ENCODE assay signal across 22 cellular contexts in the genomic region with DNA sequence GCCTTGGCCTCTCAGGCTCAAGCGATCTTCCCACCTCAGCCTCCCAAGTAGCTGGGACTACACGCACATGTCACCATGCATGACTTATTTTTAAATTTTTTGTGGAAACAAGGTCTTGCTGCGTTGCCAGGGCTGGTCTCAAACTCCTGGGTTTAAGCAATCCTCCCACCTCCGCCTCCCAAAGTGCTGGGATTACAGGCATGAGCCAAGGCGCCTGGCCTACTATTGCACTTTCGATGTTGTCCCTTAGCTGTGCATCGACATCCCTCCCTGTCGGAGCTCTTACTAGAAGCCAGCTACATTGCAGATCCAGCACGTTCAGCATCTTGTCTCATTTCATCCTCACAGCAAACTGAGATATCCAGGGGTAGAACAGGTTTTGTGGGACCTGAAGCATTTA.
"Had no signal": no experiment of that assay in that cellular context is flagged by ENCODE, and none has a peak within 500 bp of the region (broad histone marks: within the 10 kb centered on the region; RNA-seq: fewer than 3 reads in every experiment).

No MANE protein-coding gene starts in this region.

- H3K4me1 Mint-ChIP-seq: activated naive CD8-positive, alpha-beta T cell treated with anti-CD3 and anti-CD28 coated beads for 36 hours had no signal

- DNase-seq: activated naive CD4-positive, alpha-beta T cell treated with Interleukin-2 at 50 U/mL for 16 hours; activated naive CD8-positive, alpha-beta T cell treated with anti-CD3 and anti-CD28 coated beads for 36 hours; activated T-cell treated with anti-CD3 and anti-CD28 coated beads, Interleukin-2, amount 50 U/mL, for 48 hours; central memory CD4-positive, alpha-beta T cell; dorsolateral prefrontal cortex; effector memory CD8-positive, alpha-beta T cell; gastrocnemius medialis; islet precursor cell; left lung; mammary epithelial cell; stimulated activated CD4-positive, alpha-beta T cell treated with anti-CD3 and anti-CD28 coated beads, Interleukin-12 subunit alpha, Interleukin-12 subunit beta, amount 100 ng/mL, for 4 hours; stimulated activated CD4-positive, alpha-beta T cell treated with anti-CD3 and anti-CD28 coated beads, Interleukin-4, amount 100 ng/mL, for 4 hours; substantia nigra; T-helper 9 cell; thyroid gland had no signal

- H3K27ac Mint-ChIP-seq: activated naive CD8-positive, alpha-beta T cell treated with anti-CD3 and anti-CD28 coated beads for 36 hours; effector memory CD8-positive, alpha-beta T cell; stimulated activated naive CD8-positive, alpha-beta T cell treated with anti-CD3 and anti-CD28 coated beads, Interleukin-15, Interleukin-2, amounts not matched to agents 100 ng/mL and 50 ng/mL, for 24 hours had no signal

- FAIRE-seq: astrocyte, colon, endothelial cell of umbilical vein had no signal

- H3K4me3 Mint-ChIP-seq: activated naive CD8-positive, alpha-beta T cell treated with anti-CD3 and anti-CD28 coated beads for 36 hours; effector memory CD8-positive, alpha-beta T cell; stimulated activated naive CD8-positive, alpha-beta T cell treated with anti-CD3 and anti-CD28 coated beads, Interleukin-15, Interleukin-2, amounts not matched to agents 100 ng/mL and 50 ng/mL, for 24 hours had no signal

- H3K4me1 ChIP-seq: prostate gland, right atrium auricular region had no signal

- H3K9me3 Mint-ChIP-seq: activated naive CD8-positive, alpha-beta T cell treated with anti-CD3 and anti-CD28 coated beads for 36 hours; effector memory CD8-positive, alpha-beta T cell had no signal

- H3K27ac ChIP-seq: dorsolateral prefrontal cortex, gastrocnemius medialis, left lung, prostate gland, right atrium auricular region, thyroid gland had no signal

- H3K9me3 ChIP-seq: gastrocnemius medialis, left lung, prostate gland, right atrium auricular region, thyroid gland had no signal

- H3K27me3 ChIP-seq: dorsolateral prefrontal cortex, gastrocnemius medialis, left lung, right atrium auricular region, thyroid gland had no signal

- ATAC-seq: effector memory CD8-positive, alpha-beta T cell; esophagus mucosa; gastrocnemius medialis; left lung had no signal

- H3K27me3 Mint-ChIP-seq: activated naive CD8-positive, alpha-beta T cell treated with anti-CD3 and anti-CD28 coated beads for 36 hours; effector memory CD8-positive, alpha-beta T cell; stimulated activated naive CD8-positive, alpha-beta T cell treated with anti-CD3 and anti-CD28 coated beads, Interleukin-15, Interleukin-2, amounts not matched to agents 100 ng/mL and 50 ng/mL, for 24 hours had no signal

- H3K36me3 ChIP-seq: gastrocnemius medialis, left lung, prostate gland, right atrium auricular region, thyroid gland had no signal

- H3K4me3 ChIP-seq: dorsolateral prefrontal cortex, gastrocnemius medialis, left lung, prostate gland, right atrium auricular region, thyroid gland had no signal
